In genomic region chr20:4866429-4866828, GRCh38 we compare ENCODE assay signal across 2 cellular contexts.
TF ChIP-seq lines count a peak whose summit lies in the region.

No MANE protein-coding gene starts in this region.

TF ChIP-seq in GM12878, 131 proteins besides CTCF, POLR2A, EP300 and RAD21:
- TF ChIP-seq RCOR1 (conservative IDR thresholded peaks at IDR 0.05; ENCODE audit: low read depth, low read length) (no peak), KAT2A (conservative IDR thresholded peaks at IDR 0.05; ENCODE audit: control insufficient read depth, low read depth, low read length) (no peak), ATF3 (IDR thresholded peaks at IDR 0.05; ENCODE audit: borderline replicate concordance, extremely low read depth, low read depth, low read length) (no peak), ZBED1 (IDR thresholded peaks at IDR 0.05; ENCODE audit: borderline replicate concordance) (no peak), RB1 (IDR thresholded peaks at IDR 0.05; ENCODE audit: borderline replicate concordance) (no peak), HDAC2 (IDR thresholded peaks at IDR 0.05) (no peak), NFYA (IDR thresholded peaks at IDR 0.05; ENCODE audit: borderline replicate concordance, low read depth, low read length) (no peak), DPF2 (IDR thresholded peaks at IDR 0.05) (no peak), NR2C1 (IDR thresholded peaks at IDR 0.05) (no peak), MTA2 (IDR thresholded peaks at IDR 0.05; ENCODE audit: low read depth) (no peak), REST (IDR thresholded peaks at IDR 0.05; ENCODE audit: low read depth, low read length) (no peak), ATF2 (IDR thresholded peaks at IDR 0.05; ENCODE audit: low read length) (no peak), STAT1 (conservative IDR thresholded peaks at IDR 0.05) (no peak), SMARCA5 (IDR thresholded peaks at IDR 0.05) (no peak), ZSCAN29 (IDR thresholded peaks at IDR 0.05) (no peak)

TF ChIP-seq in liver, 16 proteins besides CTCF, POLR2A, EP300 and RAD21:
- no peak for TF ChIP-seq FOXA1 (IDR thresholded peaks at IDR 0.05)
- peak; percentile 29 to 67 for TF ChIP-seq RXRA (IDR thresholded peaks at IDR 0.05)
- peak in 1 of 2 donors; percentile 7 for TF ChIP-seq HNF4A (conservative IDR thresholded peaks at IDR 0.05)
